ENCODE assay signal across 31 cellular contexts in the genomic region with DNA sequence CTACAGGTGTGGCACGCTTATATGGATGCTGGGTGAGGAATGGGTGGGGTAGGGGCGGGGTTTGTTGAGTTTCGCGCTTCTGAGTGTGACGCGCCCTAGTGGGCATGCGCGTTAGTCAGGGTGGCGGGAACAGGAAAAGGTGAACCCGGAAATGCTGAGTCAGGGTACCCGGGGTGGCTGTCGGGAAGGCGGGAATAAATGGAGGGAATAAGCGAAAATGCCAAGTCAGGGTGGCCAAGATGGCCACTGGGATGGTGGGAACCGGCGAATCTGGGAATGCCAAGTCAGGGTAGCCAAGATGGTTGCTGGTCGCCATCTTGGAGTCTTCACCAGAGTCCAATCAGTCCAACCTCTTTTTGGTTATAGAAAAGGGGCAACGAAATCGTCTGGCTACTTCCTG.
"Had no signal": no experiment of that assay in that cellular context is flagged by ENCODE, and none has a peak within 500 bp of the region (broad histone marks: within the 10 kb centered on the region; RNA-seq: fewer than 3 reads in every experiment).

No MANE protein-coding gene starts in this region.

- H3K4me3 ChIP-seq: esophagus muscularis mucosa, gastrocnemius medialis, heart left ventricle had no signal

- H3K27ac ChIP-seq: brain microvascular endothelial cell, esophagus muscularis mucosa, foreskin keratinocyte, gastrocnemius medialis, heart left ventricle, WERI-Rb-1 had no signal

- H3K27me3 ChIP-seq: brain microvascular endothelial cell, esophagus muscularis mucosa, foreskin keratinocyte, gastrocnemius medialis, heart left ventricle had no signal

- H3K9me3 ChIP-seq: gastrocnemius medialis had no signal

- H3K4me1 ChIP-seq: esophagus muscularis mucosa, foreskin keratinocyte, gastrocnemius medialis, heart left ventricle had no signal

- FAIRE-seq: astrocyte, colon had no signal

- ATAC-seq: activated CD4-positive, CD25-positive, alpha-beta regulatory T cell treated with anti-CD3 and anti-CD28 coated beads, Interleukin-2, amount 50 U/mL, for 24 hours; activated CD8-positive, alpha-beta T cell treated with anti-CD3 and anti-CD28 coated beads for 36 hours; activated T-cell treated with anti-CD3 and anti-CD28 coated beads, Interleukin-2, amount 50 U/mL, for 4 hours; activated T-helper 17 cell treated with anti-CD3 and anti-CD28 coated beads, Interleukin-2, amount 50 U/mL, for 72 hours; effector memory CD8-positive, alpha-beta T cell; foreskin keratinocyte; gastrocnemius medialis; heart left ventricle; T-helper 17 cell had no signal

- DNase-seq: activated B cell treated with CpG ODN at 0.5 μM for 24 hours; activated CD4-positive, alpha-beta T cell treated with anti-CD3 and anti-CD28 coated beads for 48 hours; activated CD4-positive, alpha-beta T cell treated with anti-CD3 and anti-CD28 coated beads, Interleukin-2, amount 50 U/mL, for 1 hour; activated CD4-positive, alpha-beta T cell treated with anti-CD3 and anti-CD28 coated beads, Interleukin-2, amount 50 U/mL, for 48 hours; activated CD8-positive, alpha-beta memory T cell treated with anti-CD3 and anti-CD28 coated beads for 24 hours; activated CD8-positive, alpha-beta T cell treated with anti-CD3 and anti-CD28 coated beads for 36 hours; activated effector memory CD4-positive, alpha-beta T cell treated with Interleukin-2 at 50 U/mL for 16 hours; activated gamma-delta T cell treated with Interleukin-2 at 50 U/mL for 16 hours; activated naive CD4-positive, alpha-beta T cell treated with anti-CD3 and anti-CD28 coated beads, Interleukin-2, amount 50 U/mL, for 16 hours; activated naive CD4-positive, alpha-beta T cell treated with Interleukin-2 at 50 U/mL for 16 hours; activated T-cell treated with anti-CD3 and anti-CD28 coated beads, Interleukin-2, amount 50 U/mL, for 4 hours; amniotic stem cell; anterior cingulate cortex; brain microvascular endothelial cell; cortex of kidney; dermis blood vessel endothelial cell; effector CD4-positive, alpha-beta T cell; effector memory CD8-positive, alpha-beta T cell; erythroblast; foreskin keratinocyte; gastrocnemius medialis; glutamatergic neuron; heart left ventricle; T-helper 17 cell; T1000; WERI-Rb-1 had no signal

- H3K36me3 ChIP-seq: brain microvascular endothelial cell, esophagus muscularis mucosa, gastrocnemius medialis, heart left ventricle, WERI-Rb-1 had no signal
